ENCODE assay signal across 20 cellular contexts in genomic region chr18:79918089-79919011, GRCh38. TPM values are rescaled to one million over a fixed set of nuclear protein-coding genes. Genes with fewer than 3 reads are reported as not detected.
A peak's percentile ranks its signal among the peaks of the same experiment; 100 is the strongest.
DNase-seq lines count a peak whose midpoint lies in the region; ATAC-seq and TF ChIP-seq lines count a peak whose summit lies in the region.
"Had no signal": no experiment of that assay in that cellular context is flagged by ENCODE, and none has a peak within 500 bp of the region (broad histone marks: within the 10 kb centered on the region; RNA-seq: fewer than 3 reads in every experiment).

No MANE protein-coding gene starts in this region.

- no peaks in the 10 kb centered on the region for H3K4me1 ChIP-seq in testis
- H3K4me1 ChIP-seq: heart right ventricle had no signal

- no peaks in the 10 kb centered on the region for H3K27me3 Mint-ChIP-seq in activated CD4-positive, alpha-beta T cell treated with anti-CD3 and anti-CD28 coated beads, Interleukin-2, amount 10 ng/mL, durations not matched to agents 24 days and 14 days
- H3K27me3 Mint-ChIP-seq in activated CD4-positive, alpha-beta T cell treated with anti-CD3 and anti-CD28 coated beads for 36 hours: no peaks in the 10 kb centered on the region
- H3K27me3 Mint-ChIP-seq in central memory CD8-positive, alpha-beta T cell: no peaks in the 10 kb centered on the region
- no peaks in the 10 kb centered on the region for H3K27me3 Mint-ChIP-seq in memory B cell
- H3K27me3 Mint-ChIP-seq: activated naive CD4-positive, alpha-beta T cell treated with anti-CD3 and anti-CD28 coated beads, Interleukin-2, amount 50 U/mL, for 24 hours; activated T-cell treated with anti-CD3 and anti-CD28 coated beads, Interleukin-2, amount 50 U/mL, for 24 hours had no signal

- H3K4me3 ChIP-seq in testis: no peak overlapping the region
- H3K4me3 ChIP-seq: heart right ventricle, thyroid gland had no signal

- H3K9me3 ChIP-seq in testis: no peaks in the 10 kb centered on the region
- H3K9me3 ChIP-seq: heart right ventricle, thyroid gland had no signal

- CTCF ChIA-PET in activated CD4-positive, alpha-beta T cell treated with anti-CD3 and anti-CD28 coated beads for 36 hours (lab: Charles Lee): no interaction called here

- H3K27ac ChIP-seq in testis: no peak overlapping the region
- H3K27ac ChIP-seq: heart right ventricle, thyroid gland had no signal

- H3K27ac Mint-ChIP-seq in activated CD4-positive, alpha-beta T cell treated with anti-CD3 and anti-CD28 coated beads, Interleukin-2, amount 10 ng/mL, durations not matched to agents 24 days and 14 days: peak overlapping the region; percentile 48
- no peak overlapping the region for H3K27ac Mint-ChIP-seq in activated CD4-positive, alpha-beta T cell treated with anti-CD3 and anti-CD28 coated beads for 36 hours
- H3K27ac Mint-ChIP-seq in central memory CD8-positive, alpha-beta T cell (ENCODE audit: low read depth): peak overlapping the region; percentile 46
- H3K27ac Mint-ChIP-seq in memory B cell: peak overlapping the region; percentile 23
- H3K27ac Mint-ChIP-seq: activated naive CD4-positive, alpha-beta T cell treated with anti-CD3 and anti-CD28 coated beads, Interleukin-2, amount 50 U/mL, for 24 hours; activated T-cell treated with anti-CD3 and anti-CD28 coated beads, Interleukin-2, amount 50 U/mL, for 24 hours; immature natural killer cell; nephron had no signal

- no peak for ATAC-seq in activated CD4-positive, alpha-beta T cell treated with anti-CD3 and anti-CD28 coated beads for 36 hours
- no peak for ATAC-seq in central memory CD8-positive, alpha-beta T cell (replicated peaks; ENCODE audit: extremely low read depth, poor library complexity, severe bottlenecking)
- ATAC-seq in memory B cell (ENCODE audit: low read depth) (no peak), GM18519 (IDR thresholded peaks at IDR 0.05; ENCODE audit: low FRiP score, unreplicated experiment) (no peak), HG03135 (IDR thresholded peaks at IDR 0.05; ENCODE audit: unreplicated experiment) (no peak)

- H3K36me3 Mint-ChIP-seq in activated CD4-positive, alpha-beta T cell treated with anti-CD3 and anti-CD28 coated beads, Interleukin-2, amount 10 ng/mL, durations not matched to agents 24 days and 14 days (ENCODE audit: low read depth): peaks cover 52% of the 10 kb centered on the region
- peaks cover 28% of the 10 kb centered on the region for H3K36me3 Mint-ChIP-seq in activated CD4-positive, alpha-beta T cell treated with anti-CD3 and anti-CD28 coated beads for 36 hours (ENCODE audit: low read depth)
- peaks cover 19% of the 10 kb centered on the region for H3K36me3 Mint-ChIP-seq in central memory CD8-positive, alpha-beta T cell (ENCODE audit: insufficient read depth)
- H3K36me3 Mint-ChIP-seq in memory B cell: peaks cover 44% of the 10 kb centered on the region

- no peak for TF ChIP-seq POLR2A in testis (IDR thresholded peaks at IDR 0.05)

- no peaks in the 10 kb centered on the region for H3K9me3 Mint-ChIP-seq in activated CD4-positive, alpha-beta T cell treated with anti-CD3 and anti-CD28 coated beads, Interleukin-2, amount 10 ng/mL, durations not matched to agents 24 days and 14 days
- no peaks in the 10 kb centered on the region for H3K9me3 Mint-ChIP-seq in activated CD4-positive, alpha-beta T cell treated with anti-CD3 and anti-CD28 coated beads for 36 hours (ENCODE audit: low read depth)
- H3K9me3 Mint-ChIP-seq in central memory CD8-positive, alpha-beta T cell: no peaks in the 10 kb centered on the region
- no peaks in the 10 kb centered on the region for H3K9me3 Mint-ChIP-seq in memory B cell
- H3K9me3 Mint-ChIP-seq: activated naive CD4-positive, alpha-beta T cell treated with anti-CD3 and anti-CD28 coated beads, Interleukin-2, amount 50 U/mL, for 24 hours; activated T-cell treated with anti-CD3 and anti-CD28 coated beads, Interleukin-2, amount 50 U/mL, for 24 hours; immature natural killer cell had no signal

- no peak overlapping the region for H3K4me3 Mint-ChIP-seq in activated CD4-positive, alpha-beta T cell treated with anti-CD3 and anti-CD28 coated beads, Interleukin-2, amount 10 ng/mL, durations not matched to agents 24 days and 14 days
- H3K4me3 Mint-ChIP-seq in activated CD4-positive, alpha-beta T cell treated with anti-CD3 and anti-CD28 coated beads for 36 hours: no peak overlapping the region
- H3K4me3 Mint-ChIP-seq in central memory CD8-positive, alpha-beta T cell: no peak overlapping the region
- no peak overlapping the region for H3K4me3 Mint-ChIP-seq in memory B cell
- H3K4me3 Mint-ChIP-seq: activated naive CD4-positive, alpha-beta T cell treated with anti-CD3 and anti-CD28 coated beads, Interleukin-2, amount 50 U/mL, for 24 hours; activated T-cell treated with anti-CD3 and anti-CD28 coated beads, Interleukin-2, amount 50 U/mL, for 24 hours; immature natural killer cell; nephron had no signal

- 92 to 96% methylated on average over 7 to 42 of the region's 42 CpGs for WGBS in testis, 2 donors

- intact Hi-C loops in activated CD4-positive, alpha-beta T cell treated with anti-CD3 and anti-CD28 coated beads, Interleukin-2, amount 10 ng/mL, durations not matched to agents 24 days and 14 days (cut with micrococcal nuclease): no loop called here
- intact Hi-C loops in activated CD4-positive, alpha-beta T cell treated with anti-CD3 and anti-CD28 coated beads for 36 hours (cut with DNase I, micrococcal nuclease): no loop called here
- intact Hi-C loops in testis (cut with DNase I; ENCODE audit: low total_unique reads): no loop called here

- no peaks in the 10 kb centered on the region for H3K27me3 ChIP-seq in testis
- H3K27me3 ChIP-seq: heart right ventricle, thyroid gland had no signal

- H3K4me1 Mint-ChIP-seq in activated CD4-positive, alpha-beta T cell treated with anti-CD3 and anti-CD28 coated beads, Interleukin-2, amount 10 ng/mL, durations not matched to agents 24 days and 14 days: peaks cover 7% of the 10 kb centered on the region
- H3K4me1 Mint-ChIP-seq in activated CD4-positive, alpha-beta T cell treated with anti-CD3 and anti-CD28 coated beads for 36 hours: peaks cover 13% of the 10 kb centered on the region
- peaks cover 17% of the 10 kb centered on the region for H3K4me1 Mint-ChIP-seq in central memory CD8-positive, alpha-beta T cell
- peaks cover 31% of the 10 kb centered on the region for H3K4me1 Mint-ChIP-seq in memory B cell

- no peak for TF ChIP-seq CTCF in testis (IDR thresholded peaks at IDR 0.05)

- POLR2A ChIA-PET in activated CD4-positive, alpha-beta T cell treated with anti-CD3 and anti-CD28 coated beads for 36 hours (lab: Charles Lee): no interaction called here

- DNase-seq in activated CD4-positive, alpha-beta T cell treated with anti-CD3 and anti-CD28 coated beads, Interleukin-2, amount 10 ng/mL, durations not matched to agents 24 days and 14 days: no peak
- no peak for DNase-seq in activated CD4-positive, alpha-beta T cell treated with anti-CD3 and anti-CD28 coated beads for 36 hours
- DNase-seq in central memory CD8-positive, alpha-beta T cell (ENCODE audit: low spot score in 2 of 2): no peak
- no peak for DNase-seq in memory B cell (ENCODE audit: low spot score in 2 of 2)
- peak; percentile 9 for DNase-seq in testis
- DNase-seq in stimulated activated naive CD4-positive, alpha-beta T cell (lab: John Stamatoyannopoulos, UW): no peak
- DNase-seq: 8988T; activated CD4-positive, alpha-beta T cell treated with anti-CD3 and anti-CD28 coated beads, Interleukin-2, amount 50 U/mL, for 4 hours; heart right ventricle; immature natural killer cell; Kasumi-1; mesendoderm; NCI-H1105; NCI-H524 treated with DMSO at 0.1 percent for 48 hours; thyroid gland had no signal

- no peaks in the 10 kb centered on the region for H3K36me3 ChIP-seq in testis (ENCODE audit: low read depth, missing control alignments)

RNA-seq across cellular contexts. Expression of gene SLC66A2, which starts 33.1 kb away (rescaled TPM):
- total RNA-seq in activated CD4-positive, alpha-beta T cell treated with anti-CD3 and anti-CD28 coated beads, Interleukin-2, amount 10 ng/mL, durations not matched to agents 24 days and 14 days: 45.6 and 46.5 TPM in 2 replicates
- total RNA-seq in activated CD4-positive, alpha-beta T cell treated with anti-CD3 and anti-CD28 coated beads for 36 hours: 10 to 100 TPM; 23.4 to 28.5 TPM
- total RNA-seq in testis: 100 to 1,000 TPM in 1 of 2 donors, 10 to 100 TPM in 1; 87.0 to 143 TPM
- polyA plus RNA-seq in testis (ENCODE audit: insufficient read depth, low read depth, low replicate concordance): 72.5 TPM

RNA-seq across cellular contexts. Expression of gene HSBP1L1, which starts 46.1 kb away (rescaled TPM):
- total RNA-seq in activated CD4-positive, alpha-beta T cell treated with anti-CD3 and anti-CD28 coated beads, Interleukin-2, amount 10 ng/mL, durations not matched to agents 24 days and 14 days: 6.8 and 8.1 TPM in 2 replicates
- 10 to 100 TPM; 14.4 to 16.9 TPM for total RNA-seq in activated CD4-positive, alpha-beta T cell treated with anti-CD3 and anti-CD28 coated beads for 36 hours
- total RNA-seq in testis: 1 to 10 TPM; 5.0 to 6.6 TPM
- 6.0 TPM for polyA plus RNA-seq in testis (ENCODE audit: insufficient read depth, low read depth, low replicate concordance)
